In genomic region chr10:3538291-3538849, GRCh38 we compare ENCODE assay signal across 10 cellular contexts.
DNase-seq lines count a peak whose midpoint lies in the region; ATAC-seq and TF ChIP-seq lines count a peak whose summit lies in the region.
"Had no signal": no experiment of that assay in that cellular context is flagged by ENCODE, and none has a peak within 500 bp of the region (broad histone marks: within the 10 kb centered on the region; RNA-seq: fewer than 3 reads in every experiment).

No MANE protein-coding gene starts in this region.

- H3K36me3 ChIP-seq in HUES48 (ENCODE audit: control insufficient read depth, insufficient read depth, low read length), result no peaks in the 10 kb centered on the region
- H3K36me3 ChIP-seq in SJSA1, result no peaks in the 10 kb centered on the region
- H3K36me3 ChIP-seq in esophagus squamous epithelium, result no peaks in the 10 kb centered on the region

- DNase-seq in SJSA1 (ENCODE audit: low read depth in 1 of 2, low spot score in 2 of 2), result peak in 1 of 2 experiments; percentile 63
- DNase-seq in esophagus squamous epithelium (lab: John Stamatoyannopoulos, UW), result no peak
- DNase-seq in COR-L47 (lab: John Stamatoyannopoulos, UW), result no peak
- DNase-seq in activated T-cell treated with anti-CD3 and anti-CD28 coated beads, Interleukin-2, amount 50 U/mL, for 72 hours, result no peak
- DNase-seq: GF-D8, hippocampal formation, mucosa of descending colon had no signal

- H3K36me3 Mint-ChIP-seq in activated T-cell treated with anti-CD3 and anti-CD28 coated beads, Interleukin-2, amount 50 U/mL, for 72 hours (ENCODE audit: insufficient read depth in 2 of 2), result no peaks in the 10 kb centered on the region

- H3K4me3 ChIP-seq in HUES48 (ENCODE audit: low read depth, low read length) (no peak overlapping the region), SJSA1 (no peak overlapping the region), esophagus squamous epithelium (peak overlapping the region in 1 of 4 donors; percentile 25), skin epidermis (no peak overlapping the region)
- H3K4me3 ChIP-seq: mucosa of descending colon had no signal

- no peak overlapping the region for H3K4me3 Mint-ChIP-seq in activated T-cell treated with anti-CD3 and anti-CD28 coated beads, Interleukin-2, amount 50 U/mL, for 72 hours

- peaks cover 6% of the 10 kb centered on the region for H3K4me1 Mint-ChIP-seq in activated T-cell treated with anti-CD3 and anti-CD28 coated beads, Interleukin-2, amount 50 U/mL, for 72 hours (ENCODE audit: low read depth)

- H3K27me3 ChIP-seq in HUES48 (ENCODE audit: control insufficient read depth, insufficient read depth, low read length), result no peaks in the 10 kb centered on the region
- H3K27me3 ChIP-seq in SJSA1 (replicated peaks), result no peaks in the 10 kb centered on the region
- no peaks in the 10 kb centered on the region for H3K27me3 ChIP-seq in esophagus squamous epithelium

- peaks cover 10% of the 10 kb centered on the region for H3K27me3 Mint-ChIP-seq in activated T-cell treated with anti-CD3 and anti-CD28 coated beads, Interleukin-2, amount 50 U/mL, for 72 hours (ENCODE audit: low read depth)

- H3K4me1 ChIP-seq in HUES48 (ENCODE audit: control insufficient read depth, insufficient read depth, low read length) (no peaks in the 10 kb centered on the region), SJSA1 (replicated peaks) (peaks cover 29% of the 10 kb centered on the region), esophagus squamous epithelium (peaks cover 0 to 48% (median 23%) of the 10 kb centered on the region in 3 donors)

- ATAC-seq in activated T-cell treated with anti-CD3 and anti-CD28 coated beads, Interleukin-2, amount 50 U/mL, for 72 hours (replicated peaks in 1 of 2), result no peak
- no peak for ATAC-seq in HG02870 (IDR thresholded peaks at IDR 0.05; ENCODE audit: unreplicated experiment)

- no peak overlapping the region for H3K27ac Mint-ChIP-seq in activated T-cell treated with anti-CD3 and anti-CD28 coated beads, Interleukin-2, amount 50 U/mL, for 72 hours

- TF ChIP-seq CTCF in esophagus squamous epithelium (IDR thresholded peaks at IDR 0.05), result no peak

- intact Hi-C loops in esophagus squamous epithelium (cut with DNase I), result no loop called here

- 70 to 73% methylated on average over 8 to 9 of the region's 9 CpGs for WGBS in esophagus squamous epithelium, 2 donors

- no peak overlapping the region for H3K9ac ChIP-seq in HUES48 (ENCODE audit: low read depth, low read length)

- no peaks in the 10 kb centered on the region for H3K9me3 ChIP-seq in HUES48 (ENCODE audit: control insufficient read depth, insufficient read depth, low read length)
- H3K9me3 ChIP-seq in SJSA1 (replicated peaks), result no peaks in the 10 kb centered on the region
- no peaks in the 10 kb centered on the region for H3K9me3 ChIP-seq in esophagus squamous epithelium
- H3K9me3 ChIP-seq: mucosa of descending colon had no signal

- H3K27ac ChIP-seq in HUES48 (ENCODE audit: low read depth, low read length) (peak overlapping the region; percentile 65), SJSA1 (peak overlapping the region; percentile 88), esophagus squamous epithelium (peak overlapping the region; percentile 32 to 85 (median 74)), skin epidermis (peak overlapping the region in 19 of 21 experiments; percentile 2 to 88 (median 72))

- H3K9me3 Mint-ChIP-seq in activated T-cell treated with anti-CD3 and anti-CD28 coated beads, Interleukin-2, amount 50 U/mL, for 72 hours, result no peaks in the 10 kb centered on the region

- no peak for TF ChIP-seq POLR2A in esophagus squamous epithelium (IDR thresholded peaks at IDR 0.05)
